Comparison of ENCODE assay signal across 19 cellular contexts in genomic region chr9:71663216-71663615, GRCh38.
A peak's percentile ranks its signal among the peaks of the same experiment; 100 is the strongest.
DNase-seq lines count a peak whose midpoint lies in the region; ATAC-seq, FAIRE-seq and TF ChIP-seq lines count a peak whose summit lies in the region.
"Had no signal": no experiment of that assay in that cellular context is flagged by ENCODE, and none has a peak within 500 bp of the region (broad histone marks: within the 10 kb centered on the region; RNA-seq: fewer than 3 reads in every experiment).

No MANE protein-coding gene starts in this region.

- peaks cover 22% of the 10 kb centered on the region for H3K4me1 Mint-ChIP-seq in endodermal cell
- peaks cover 13% of the 10 kb centered on the region for H3K4me1 Mint-ChIP-seq in stimulated activated effector memory CD8-positive, alpha-beta T cell treated with anti-CD3 and anti-CD28 coated beads, Interleukin-12 subunit alpha, Interleukin-12 subunit beta, amount 100 ng/mL, for 72 hours

- no peak overlapping the region for H4K91ac ChIP-seq in mesenchymal stem cell (ENCODE audit: low read length)

- H3K36me3 ChIP-seq in endodermal cell (ENCODE audit: control insufficient read depth, insufficient read depth, low read length) (no peaks in the 10 kb centered on the region), mesenchymal stem cell (ENCODE audit: control insufficient read depth in 1 of 2, insufficient read depth in 2 of 2, low read depth in 1 of 2, low read length in 2 of 2) (no peaks in the 10 kb centered on the region)
- H3K36me3 ChIP-seq: thoracic aorta had no signal

- no peak overlapping the region for H2AFZ ChIP-seq in mesenchymal stem cell (ENCODE audit: low read depth, low read length)

- H3K4me3 ChIP-seq in endodermal cell (ENCODE audit: low read length) (no peak overlapping the region), mesenchymal stem cell (ENCODE audit: insufficient read depth in 1 of 2, low read depth in 1 of 2, low read length in 2 of 2) (no peak overlapping the region)
- H3K4me3 ChIP-seq: psoas muscle, thoracic aorta had no signal

- no peak for TF ChIP-seq CTCF in endodermal cell (conservative IDR thresholded peaks at IDR 0.05)

- no peak overlapping the region for H3K14ac ChIP-seq in mesenchymal stem cell (ENCODE audit: low read length in 2 of 2)

- no peak overlapping the region for H3K4me2 ChIP-seq in mesenchymal stem cell (ENCODE audit: low read length, poor library complexity, severe bottlenecking)
- H3K4me2 ChIP-seq: KMS-11 had no signal

- H3K9me3 ChIP-seq in endodermal cell (ENCODE audit: control insufficient read depth, low read length) (no peaks in the 10 kb centered on the region), mesenchymal stem cell (ENCODE audit: control insufficient read depth, low read length) (no peaks in the 10 kb centered on the region)
- H3K9me3 ChIP-seq: psoas muscle, thoracic aorta had no signal

- no peak overlapping the region for H2BK120ac ChIP-seq in mesenchymal stem cell (ENCODE audit: low read depth, low read length)

- H3K4me3 Mint-ChIP-seq in endodermal cell = no peak overlapping the region
- no peak overlapping the region for H3K4me3 Mint-ChIP-seq in stimulated activated effector memory CD8-positive, alpha-beta T cell treated with anti-CD3 and anti-CD28 coated beads, Interleukin-12 subunit alpha, Interleukin-12 subunit beta, amount 100 ng/mL, for 72 hours
- H3K4me3 Mint-ChIP-seq: effector memory CD8-positive, alpha-beta T cell had no signal

- H2BK12ac ChIP-seq in mesenchymal stem cell (ENCODE audit: low read length in 2 of 2) = peak overlapping the region in 1 of 2 experiments; percentile 14

- no peaks in the 10 kb centered on the region for H3K27me3 Mint-ChIP-seq in endodermal cell (ENCODE audit: insufficient read depth)
- H3K27me3 Mint-ChIP-seq: brain; effector memory CD8-positive, alpha-beta T cell had no signal

- DNase-seq in left ventricle myocardium superior (no peak), Right ventricle myocardium superior (no peak), endodermal cell (no peak), mesenchymal stem cell (peak; percentile 18), urothelium cell line (ENCODE audit: low spot score) (peak; percentile 16), AG08396 (ENCODE audit: low spot score) (no peak)
- no peak for DNase-seq in stimulated activated effector memory CD8-positive, alpha-beta T cell treated with anti-CD3 and anti-CD28 coated beads, Interleukin-12 subunit alpha, Interleukin-12 subunit beta, amount 100 ng/mL, for 72 hours (ENCODE audit: low spot score in 2 of 2)
- no peak for DNase-seq in activated effector memory CD4-positive, alpha-beta T cell treated with anti-CD3 and anti-CD28 coated beads, Interleukin-2, amount 50 U/mL, for 16 hours
- DNase-seq: ACHN; activated gamma-delta T cell; effector memory CD8-positive, alpha-beta T cell; HCEC 1CT; kidney; NCI-H446 treated with DMSO at 0.1 percent for 48 hours; psoas muscle; stimulated activated CD4-positive, alpha-beta T cell treated with anti-CD3 and anti-CD28 coated beads, Interleukin-1b, Interleukin-23, amount 100 ng/mL, for 48 hours had no signal

- no peak overlapping the region for H2AK5ac ChIP-seq in mesenchymal stem cell (ENCODE audit: low read length, severe bottlenecking)

- no peak overlapping the region for H2BK15ac ChIP-seq in mesenchymal stem cell (ENCODE audit: low read depth, poor library complexity, severe bottlenecking)

- ATAC-seq in left ventricle myocardium superior (peak; percentile 35), Right ventricle myocardium superior (ENCODE audit: poor library complexity) (no peak)
- no peak for ATAC-seq in stimulated activated effector memory CD8-positive, alpha-beta T cell treated with anti-CD3 and anti-CD28 coated beads, Interleukin-12 subunit alpha, Interleukin-12 subunit beta, amount 100 ng/mL, for 72 hours
- ATAC-seq: effector memory CD8-positive, alpha-beta T cell; psoas muscle had no signal

- H3K9ac ChIP-seq in endodermal cell (ENCODE audit: extremely low read depth, low read length, poor library complexity, severe bottlenecking) (no peak overlapping the region), mesenchymal stem cell (ENCODE audit: low read length) (no peak overlapping the region)
- H3K9ac ChIP-seq: KMS-11 had no signal

- no peak overlapping the region for H4K8ac ChIP-seq in mesenchymal stem cell (ENCODE audit: low read length)

- H3K27ac ChIP-seq in endodermal cell (ENCODE audit: low read depth, low read length) = peak overlapping the region; percentile 85
- H3K27ac ChIP-seq in mesenchymal stem cell (ENCODE audit: low read length, poor library complexity, severe bottlenecking) = peak overlapping the region; percentile 74
- H3K27ac ChIP-seq: KMS-11, psoas muscle, thoracic aorta had no signal

- H3K4me1 ChIP-seq in endodermal cell (ENCODE audit: control insufficient read depth, insufficient read depth, low read length) = no peaks in the 10 kb centered on the region
- no peaks in the 10 kb centered on the region for H3K4me1 ChIP-seq in mesenchymal stem cell (ENCODE audit: control insufficient read depth, insufficient read depth, low read depth, low read length)
- H3K4me1 ChIP-seq: psoas muscle had no signal

- no peak overlapping the region for H3K4ac ChIP-seq in mesenchymal stem cell (ENCODE audit: low read depth in 1 of 2, low read length in 2 of 2)

- H3K27me3 ChIP-seq in endodermal cell (ENCODE audit: control insufficient read depth, insufficient read depth, low read length, poor library complexity, severe bottlenecking) (no peaks in the 10 kb centered on the region), mesenchymal stem cell (ENCODE audit: control insufficient read depth in 1 of 2, insufficient read depth in 1 of 2, low read length in 2 of 2) (no peaks in the 10 kb centered on the region)

- H3K18ac ChIP-seq in mesenchymal stem cell (ENCODE audit: low read depth in 1 of 2, low read length in 2 of 2) = no peak overlapping the region

- no peak for FAIRE-seq in urothelium cell line (lab: Jason Lieb, UNC)
- FAIRE-seq: kidney had no signal

- H3K36me3 Mint-ChIP-seq in endodermal cell (ENCODE audit: low read depth) = no peaks in the 10 kb centered on the region
- no peaks in the 10 kb centered on the region for H3K36me3 Mint-ChIP-seq in stimulated activated effector memory CD8-positive, alpha-beta T cell treated with anti-CD3 and anti-CD28 coated beads, Interleukin-12 subunit alpha, Interleukin-12 subunit beta, amount 100 ng/mL, for 72 hours
- H3K36me3 Mint-ChIP-seq: brain had no signal

- no peaks in the 10 kb centered on the region for H3K79me1 ChIP-seq in mesenchymal stem cell (replicated peaks; ENCODE audit: low read length, poor library complexity, severe bottlenecking)

- intact Hi-C loops in left ventricle myocardium superior (cut with micrococcal nuclease) (no loop called here), Right ventricle myocardium superior (cut with DNase I) (no loop called here)

- H3K9me3 Mint-ChIP-seq in endodermal cell = no peaks in the 10 kb centered on the region
- H3K9me3 Mint-ChIP-seq in stimulated activated effector memory CD8-positive, alpha-beta T cell treated with anti-CD3 and anti-CD28 coated beads, Interleukin-12 subunit alpha, Interleukin-12 subunit beta, amount 100 ng/mL, for 72 hours = no peaks in the 10 kb centered on the region
- H3K9me3 Mint-ChIP-seq: brain had no signal

- peak overlapping the region; percentile 48 for H3K27ac Mint-ChIP-seq in endodermal cell
- no peak overlapping the region for H3K27ac Mint-ChIP-seq in stimulated activated effector memory CD8-positive, alpha-beta T cell treated with anti-CD3 and anti-CD28 coated beads, Interleukin-12 subunit alpha, Interleukin-12 subunit beta, amount 100 ng/mL, for 72 hours
- H3K27ac Mint-ChIP-seq: effector memory CD8-positive, alpha-beta T cell had no signal

- no peak overlapping the region for H3K23ac ChIP-seq in mesenchymal stem cell (ENCODE audit: low read length in 2 of 2)

- 74 to 100% methylated on average over 1 of the region's 2 CpGs for WGBS in endodermal cell (ENCODE audit: insufficient coverage in 1 of 2, insufficient read length in 1 of 2), 2 experiments
- 85% methylated on average over 1 of the region's 2 CpGs for WGBS in mesenchymal stem cell

- H2BK5ac ChIP-seq in mesenchymal stem cell (ENCODE audit: low read depth, low read length, poor library complexity, severe bottlenecking) = no peak overlapping the region

Comparison
In these comparisons a context has a peak if more than half of its experiments do, and no peak if none do; other contexts are left out.
1. DNase-seq: peak in mesenchymal stem cell (single experiment) and urothelium cell line (single experiment); none in left ventricle myocardium superior (single experiment), Right ventricle myocardium superior (single experiment), endodermal cell (single experiment), stimulated activated effector memory CD8-positive, alpha-beta T cell treated with anti-CD3 and anti-CD28 coated beads, Interleukin-12 subunit alpha, Interleukin-12 subunit beta, amount 100 ng/mL, for 72 hours (0 of 2), AG08396 (single experiment) and activated effector memory CD4-positive, alpha-beta T cell treated with anti-CD3 and anti-CD28 coated beads, Interleukin-2, amount 50 U/mL, for 16 hours (single experiment).